Comparison of ENCODE assay signal across 13 cellular contexts in genomic region chr1:172394811-172395210, GRCh38. TPM values are rescaled to one million over a fixed set of nuclear protein-coding genes. Genes with fewer than 3 reads are reported as not detected.
A peak's percentile ranks its signal among the peaks of the same experiment; 100 is the strongest.
DNase-seq lines count a peak whose midpoint lies in the region; ATAC-seq lines count a peak whose summit lies in the region.
"Had no signal": no experiment of that assay in that cellular context is flagged by ENCODE, and none has a peak within 500 bp of the region (broad histone marks: within the 10 kb centered on the region; RNA-seq: fewer than 3 reads in every experiment).

No MANE protein-coding gene starts in this region.

- H3K4me1 Mint-ChIP-seq in T-cell = peaks cover 63 to 83% (median 80%) of the 10 kb centered on the region in 3 donors
- H3K4me1 Mint-ChIP-seq in effector memory CD8-positive, alpha-beta T cell (ENCODE audit: low read depth in 2 of 2) = peaks cover 28 to 35% of the 10 kb centered on the region in 2 donors

- H3K4me3 ChIP-seq in skeletal muscle tissue (ENCODE audit: low read length in 3 of 3) = no peak overlapping the region
- H3K4me3 ChIP-seq: HAP-1 had no signal

- no peak overlapping the region for H3K9ac ChIP-seq in skeletal muscle tissue (ENCODE audit: low read depth in 1 of 3, low read length in 3 of 3)

- H3K27ac ChIP-seq in skeletal muscle tissue (ENCODE audit: low read depth, low read length) = peak overlapping the region; percentile 34
- H3K27ac ChIP-seq: neutrophil had no signal

- H3K4me3 Mint-ChIP-seq in T-cell = peak overlapping the region; percentile 62 to 73 (median 69)
- peak overlapping the region; percentile 48 to 75 for H3K4me3 Mint-ChIP-seq in effector memory CD8-positive, alpha-beta T cell

- no peaks in the 10 kb centered on the region for H3K27me3 ChIP-seq in skeletal muscle tissue (ENCODE audit: control insufficient read depth in 3 of 3, insufficient read depth in 3 of 3, low read length in 3 of 3)
- H3K27me3 ChIP-seq: neutrophil had no signal

- peak in 3 of 4 experiments; percentile 1 to 16 (median 2) for ATAC-seq in T-cell (replicated peaks in 1 of 4)
- no peak for ATAC-seq in effector memory CD8-positive, alpha-beta T cell (replicated peaks)
- no peak for ATAC-seq in HG03442 (IDR thresholded peaks at IDR 0.05; ENCODE audit: unreplicated experiment)
- ATAC-seq in GM21447 (IDR thresholded peaks at IDR 0.05; ENCODE audit: unreplicated experiment) = no peak

- no peaks in the 10 kb centered on the region for H3K9me3 ChIP-seq in skeletal muscle tissue (ENCODE audit: control insufficient read depth in 3 of 3, low read length in 3 of 3)
- H3K9me3 ChIP-seq: HAP-1, neutrophil had no signal

- H3K4me1 ChIP-seq in skeletal muscle tissue (ENCODE audit: control insufficient read depth in 3 of 3, insufficient read depth in 3 of 3, low read length in 3 of 3) = peaks cover 8 to 12% (median 8%) of the 10 kb centered on the region in 3 donors
- H3K4me1 ChIP-seq: HAP-1 had no signal

- H3K27me3 Mint-ChIP-seq in T-cell = no peaks in the 10 kb centered on the region
- no peaks in the 10 kb centered on the region for H3K27me3 Mint-ChIP-seq in effector memory CD8-positive, alpha-beta T cell

- H3K36me3 Mint-ChIP-seq in T-cell = no peaks in the 10 kb centered on the region
- H3K36me3 Mint-ChIP-seq in effector memory CD8-positive, alpha-beta T cell (ENCODE audit: insufficient read depth) = peaks cover 2% of the 10 kb centered on the region

- CTCF ChIA-PET in T-cell (lab: Charles Lee) = interaction anchor here (0.6 to 2.0 kb wide), 22 partner anchors 10 to 1719 kb away, joined by 3 to 15 read pairs (median 4); no protein-coding TSS in a partner anchor

- H3K36me3 ChIP-seq in skeletal muscle tissue (ENCODE audit: control insufficient read depth in 3 of 3, insufficient read depth in 3 of 3, low read length in 3 of 3) = no peaks in the 10 kb centered on the region
- H3K36me3 ChIP-seq: HAP-1, neutrophil had no signal

- POLR2A ChIA-PET in T-cell (lab: Charles Lee) = interaction anchor here (0.5 to 1.2 kb wide), 14 partner anchors 9 to 372 kb away, joined by 3 to 6 read pairs (median 4); no protein-coding TSS in a partner anchor

- DNase-seq in EH (ENCODE audit: low read depth) = peak; percentile 53
- no peak for DNase-seq in T-cell
- no peak for DNase-seq in effector memory CD8-positive, alpha-beta T cell
- no peak for DNase-seq in iPS-NIHi11 (ENCODE audit: low spot score)
- DNase-seq in 8988T = no peak
- DNase-seq: cortex of kidney, DMS79 treated with DMSO at 0.1 percent for 48 hours, NCI-H1930 had no signal

- no peaks in the 10 kb centered on the region for H3K9me3 Mint-ChIP-seq in T-cell
- no peaks in the 10 kb centered on the region for H3K9me3 Mint-ChIP-seq in effector memory CD8-positive, alpha-beta T cell

- peak overlapping the region; percentile 99 for H3K27ac Mint-ChIP-seq in T-cell
- H3K27ac Mint-ChIP-seq in effector memory CD8-positive, alpha-beta T cell = peak overlapping the region; percentile 85 to 90

RNA-seq across cellular contexts. Expression of gene C1orf105, which starts 25.7 kb away (rescaled TPM):
- not detected for total RNA-seq in T-cell
- total RNA-seq in skeletal muscle tissue = 44.4 TPM

RNA-seq across cellular contexts. Expression of gene PIGC, which starts 49.1 kb away (rescaled TPM):
- total RNA-seq in T-cell (10 to 100 TPM; 26.9 to 39.0 (median 34.5) TPM), skeletal muscle tissue (25.6 TPM)

Comparison
In these comparisons a context has a peak if more than half of its experiments do, and no peak if none do; other contexts are left out.
1. ATAC-seq: peak in T-cell (3 of 4); none in effector memory CD8-positive, alpha-beta T cell (single experiment), HG03442 (single experiment) and GM21447 (single experiment).
2. RNA of gene C1orf105, which starts 25.7 kb away (total RNA-seq): 44.4 TPM in skeletal muscle tissue (single experiment); not detected in T-cell; every median in the first group is over 10 times any median in the second.